8 cellular contexts compared by ENCODE assay signal in the genomic region with DNA sequence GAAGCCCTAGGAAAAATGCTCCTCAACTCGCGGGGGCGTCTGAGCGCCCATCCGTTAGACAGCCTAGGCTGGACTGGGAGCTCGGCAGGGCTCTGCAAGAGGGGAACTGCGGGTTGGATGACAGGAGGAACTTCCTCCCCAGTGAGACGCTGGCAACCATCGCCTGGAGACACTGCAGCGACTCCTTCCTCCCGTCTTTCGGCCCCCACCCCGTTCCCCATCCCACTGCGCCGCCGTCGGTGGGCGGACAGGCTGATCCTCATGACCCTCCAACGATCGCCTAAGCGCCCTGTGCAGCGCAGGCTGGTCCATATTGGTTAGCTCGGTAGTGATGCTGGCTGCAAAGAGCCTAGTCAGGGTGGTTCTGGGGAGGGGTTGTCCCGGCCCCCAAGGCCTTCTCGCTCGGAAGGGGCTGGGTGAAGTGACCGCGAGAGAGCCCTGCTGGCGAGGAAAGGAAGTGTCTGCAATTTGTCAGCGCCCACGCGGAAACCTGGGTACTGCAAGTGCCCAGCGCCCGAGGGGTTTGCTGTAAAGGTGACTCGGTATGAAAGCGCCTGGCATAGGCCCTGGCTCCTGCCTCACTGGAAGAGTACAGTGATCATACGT. TPM values are rescaled to one million over a fixed set of nuclear protein-coding genes. Genes with fewer than 3 reads are reported as not detected.
A peak's percentile ranks its signal among the peaks of the same experiment; 100 is the strongest.
DNase-seq lines count a peak whose midpoint lies in the region; ATAC-seq and TF ChIP-seq lines count a peak whose summit lies in the region.

No MANE protein-coding gene starts in this region.

- H3K4me3 Mint-ChIP-seq in activated B cell treated with CpG ODN at 0.5 μM for 24 hours (peak overlapping the region; percentile 83), naive B cell (peak overlapping the region; percentile 84 to 95 (median 91))

- H3K27ac Mint-ChIP-seq in activated B cell treated with CpG ODN at 0.5 μM for 24 hours: no peak overlapping the region
- peak overlapping the region in 3 of 6 donors; percentile 39 to 80 (median 53) for H3K27ac Mint-ChIP-seq in naive B cell

- H3K4me2 ChIP-seq in GM23248 (ENCODE audit: unreplicated experiment): peak overlapping the region; percentile 87

- no peaks in the 10 kb centered on the region for H3K9me3 ChIP-seq in GM23248 (ENCODE audit: low read depth)
- H3K9me3 ChIP-seq in ectodermal cell (ENCODE audit: control insufficient read depth, low read length): no peaks in the 10 kb centered on the region
- no peaks in the 10 kb centered on the region for H3K9me3 ChIP-seq in tibial artery

- H3K4me1 ChIP-seq in GM23248 (ENCODE audit: insufficient read depth): no peaks in the 10 kb centered on the region
- H3K4me1 ChIP-seq in ectodermal cell (ENCODE audit: control insufficient read depth, insufficient read depth, low read length): peaks cover 27% of the 10 kb centered on the region
- H3K4me1 ChIP-seq in tibial artery: peaks cover 0 to 45% (median 21%) of the 10 kb centered on the region in 4 donors

- intact Hi-C loops in activated B cell treated with CpG ODN at 0.5 μM for 24 hours (cut with micrococcal nuclease): loop anchor here (1.0 kb wide), 3 partner anchors 15 to 71 kb away; no protein-coding TSS in a partner anchor
- intact Hi-C loops in tibial artery (cut with DNase I; ENCODE audit: low total_unique reads): loop anchor here (10.0 kb wide), 1 partner anchor 54 kb away; no protein-coding TSS in a partner anchor

- H3K79me2 ChIP-seq in GM23248 (ENCODE audit: insufficient read depth): no peaks in the 10 kb centered on the region

- no peak overlapping the region for H3K27ac ChIP-seq in GM23248
- H3K27ac ChIP-seq in ectodermal cell (ENCODE audit: insufficient read depth, low read depth, low read length, poor library complexity, severe bottlenecking): no peak overlapping the region
- peak overlapping the region; percentile 33 to 66 for H3K27ac ChIP-seq in tibial artery

- TF ChIP-seq CTCF in GM06990 (IDR thresholded peaks at IDR 0.05; ENCODE audit: insufficient read depth, low read length, poor library complexity, severe bottlenecking): peak; percentile 54
- no peak for TF ChIP-seq CTCF in activated B cell treated with CpG ODN at 0.5 μM for 24 hours (IDR thresholded peaks at IDR 0.05)
- TF ChIP-seq CTCF in tibial artery (IDR thresholded peaks at IDR 0.05): peak; percentile 71 to 72

- in situ Hi-C loops in GM23248 (cut with MboI): no loop called here

- peak overlapping the region; percentile 58 for H3K4me3 ChIP-seq in GM06990 (replicated peaks; ENCODE audit: low read depth, low read length)
- peak overlapping the region; percentile 67 for H3K4me3 ChIP-seq in GM23248
- peak overlapping the region; percentile 53 for H3K4me3 ChIP-seq in ectodermal cell (ENCODE audit: insufficient read depth, low read depth, low read length)
- H3K4me3 ChIP-seq in tibial artery: peak overlapping the region; percentile 62 to 64

- DNase-seq in GM06990 (ENCODE audit: extremely low read depth, insufficient read length): no peak
- peak; percentile 60 for DNase-seq in GM23248
- DNase-seq in M059J (ENCODE audit: low read depth): peak; percentile 54
- DNase-seq in activated B cell treated with CpG ODN at 0.5 μM for 24 hours: peak; percentile 47
- peak; percentile 57 for DNase-seq in naive B cell
- no peak for DNase-seq in tibial artery
- DNase-seq in NCI-H2107 (lab: John Stamatoyannopoulos, UW): no peak

- H3K9me3 Mint-ChIP-seq in activated B cell treated with CpG ODN at 0.5 μM for 24 hours (no peaks in the 10 kb centered on the region), naive B cell (no peaks in the 10 kb centered on the region)

- no peaks in the 10 kb centered on the region for H3K36me3 Mint-ChIP-seq in activated B cell treated with CpG ODN at 0.5 μM for 24 hours (ENCODE audit: low read depth)
- no peaks in the 10 kb centered on the region for H3K36me3 Mint-ChIP-seq in naive B cell

- H3K4me1 Mint-ChIP-seq in activated B cell treated with CpG ODN at 0.5 μM for 24 hours (peaks cover 22% of the 10 kb centered on the region), naive B cell (peaks cover 26 to 39% (median 32%) of the 10 kb centered on the region in 3 donors)

- H3K36me3 ChIP-seq in GM06990 (ENCODE audit: control insufficient read depth, insufficient read depth, low read length) (no peaks in the 10 kb centered on the region), GM23248 (ENCODE audit: low read depth) (no peaks in the 10 kb centered on the region), ectodermal cell (ENCODE audit: control insufficient read depth, insufficient read depth, low read length) (no peaks in the 10 kb centered on the region), tibial artery (no peaks in the 10 kb centered on the region)

- H3F3A ChIP-seq in GM23248 (ENCODE audit: insufficient read depth): no peaks in the 10 kb centered on the region

- peak overlapping the region; percentile 67 for H2AFZ ChIP-seq in GM23248

- peak; percentile 47 for ATAC-seq in activated B cell treated with CpG ODN at 0.5 μM for 24 hours (ENCODE audit: low read depth)
- peak; percentile 67 to 68 for ATAC-seq in naive B cell (ENCODE audit: low read depth in 2 of 2)

- 4 to 5% methylated on average over 33 to 37 of the region's 37 CpGs for WGBS in GM23248 (ENCODE audit: low coverage in 1 of 2, low lambda C conversion rate in 2 of 2, missing lambda C conversion rate in 2 of 2), 2 experiments
- 6 to 7% methylated on average over 37 of the region's 37 CpGs for WGBS in ectodermal cell, 2 experiments

- no peaks in the 10 kb centered on the region for H4K20me1 ChIP-seq in GM23248 (ENCODE audit: insufficient read depth)

- H3K27me3 ChIP-seq in GM06990 (replicated peaks; ENCODE audit: control insufficient read depth, insufficient read depth, low read length): no peaks in the 10 kb centered on the region; the same call in none of the 2 replicates
- peaks cover 52% of the 10 kb centered on the region for H3K27me3 ChIP-seq in GM23248 (replicated peaks; ENCODE audit: insufficient read depth)
- peaks cover 87% of the 10 kb centered on the region for H3K27me3 ChIP-seq in ectodermal cell (ENCODE audit: control insufficient read depth, insufficient read depth, low read length, poor library complexity, severe bottlenecking)
- H3K27me3 ChIP-seq in tibial artery: no peaks in the 10 kb centered on the region

- peak overlapping the region; percentile 22; the same call in 1 of the 2 replicates for H3K9ac ChIP-seq in GM23248

- POLR2A ChIA-PET in activated B cell treated with CpG ODN at 0.5 μM for 24 hours (lab: Charles Lee): interaction anchor here (1.3 to 2.0 kb wide), 2 partner anchors 60 to 67 kb away, joined by 5 to 9 read pairs; a partner anchor contains a TSS

- H3K27me3 Mint-ChIP-seq in activated B cell treated with CpG ODN at 0.5 μM for 24 hours: no peaks in the 10 kb centered on the region
- H3K27me3 Mint-ChIP-seq in naive B cell: peaks cover 0 to 16% (median 7%) of the 10 kb centered on the region in 3 donors

- H3K9me2 ChIP-seq in GM23248 (ENCODE audit: insufficient read depth): no peaks in the 10 kb centered on the region

- CTCF ChIA-PET in activated B cell treated with CpG ODN at 0.5 μM for 24 hours (lab: Charles Lee): interaction anchor here (2.7 kb wide), 1 partner anchor 70 kb away, joined by 15 read pairs; no protein-coding TSS in a partner anchor

RNA-seq across cellular contexts. Expression of a gene that starts 0.6 kb away (rescaled TPM):
- total RNA-seq in GM23248 (2014; rRNA removed; shearing (Covaris generic)): 0.32 TPM in 1 of 2 replicates, not detected in the other
- polyA plus RNA-seq in GM23248 (2016; fragmentation: Nextera tagmentation; extraction: Ambion mirVana) (0.23 and 0.29 TPM in 2 replicates), naive B cell (ENCODE audit: low read depth in 6 of 6) (1 to 10 TPM; 1.3 to 8.3 (median 6.0) TPM)
- 12.1 and 21.2 TPM in 2 replicates for total RNA-seq in M059J (2014; rRNA removed; shearing (Covaris generic))
- 0.69 and 1.0 TPM in 2 replicates for total RNA-seq in activated B cell treated with CpG ODN at 0.5 μM for 24 hours
- polyA plus RNA-seq in ectodermal cell (2013, experiment 1 of 4): 24.9 TPM
- polyA plus RNA-seq in ectodermal cell (2013, experiment 2 of 4): 18.2 TPM
- 18.8 TPM for polyA plus RNA-seq in ectodermal cell (2013, experiment 3 of 4)
- polyA plus RNA-seq in ectodermal cell (2013, experiment 4 of 4): 20.1 TPM

RNA-seq across cellular contexts. Expression of a gene that starts 11.7 kb away (rescaled TPM):
- total RNA-seq in GM23248 (2014; rRNA removed; shearing (Covaris generic)): not detected in 2 replicates
- polyA plus RNA-seq in GM23248 (2016; fragmentation: Nextera tagmentation; extraction: Ambion mirVana) (not detected in 2 replicates), naive B cell (ENCODE audit: low read depth in 6 of 6) (under 1 TPM in 1 of 6 donors, not detected in 5; 0.29 TPM)
- total RNA-seq in M059J (2014; rRNA removed; shearing (Covaris generic)): not detected in 2 replicates
- total RNA-seq in activated B cell treated with CpG ODN at 0.5 μM for 24 hours: 0.20 TPM in 2 replicates
- not detected for polyA plus RNA-seq in ectodermal cell (2013, experiment 1 of 4)
- polyA plus RNA-seq in ectodermal cell (2013, experiment 2 of 4): not detected
- polyA plus RNA-seq in ectodermal cell (2013, experiment 3 of 4): not detected
- polyA plus RNA-seq in ectodermal cell (2013, experiment 4 of 4): not detected

RNA-seq across cellular contexts. Expression of a gene that starts 21.7 kb away (rescaled TPM):
- total RNA-seq in GM23248 (2014; rRNA removed; shearing (Covaris generic)): not detected in 2 replicates
- polyA plus RNA-seq in GM23248 (2016; fragmentation: Nextera tagmentation; extraction: Ambion mirVana): not detected in 2 replicates
- total RNA-seq in M059J (2014; rRNA removed; shearing (Covaris generic)): 0.74 and 0.99 TPM in 2 replicates
- 2.3 and 4.0 TPM in 2 replicates for total RNA-seq in activated B cell treated with CpG ODN at 0.5 μM for 24 hours
- 1.3 TPM for polyA plus RNA-seq in ectodermal cell (2013, experiment 1 of 4)
- 2.4 TPM for polyA plus RNA-seq in ectodermal cell (2013, experiment 2 of 4)
- polyA plus RNA-seq in ectodermal cell (2013, experiment 3 of 4): 1.1 TPM
- polyA plus RNA-seq in ectodermal cell (2013, experiment 4 of 4): 1.9 TPM
- polyA plus RNA-seq in naive B cell (ENCODE audit: low read depth in 6 of 6): 10 to 100 TPM; 13.6 to 25.3 (median 19.1) TPM

RNA-seq across cellular contexts. Expression of a gene that starts 59.8 kb away (rescaled TPM):
- total RNA-seq in GM23248 (2014; rRNA removed; shearing (Covaris generic)): 8.4 and 11.5 TPM in 2 replicates
- 4.5 and 6.0 TPM in 2 replicates for polyA plus RNA-seq in GM23248 (2016; fragmentation: Nextera tagmentation; extraction: Ambion mirVana)
- total RNA-seq in M059J (2014; rRNA removed; shearing (Covaris generic)): 10.8 and 14.1 TPM in 2 replicates
- total RNA-seq in activated B cell treated with CpG ODN at 0.5 μM for 24 hours: 17.7 and 21.0 TPM in 2 replicates
- 25.2 TPM for polyA plus RNA-seq in ectodermal cell (2013, experiment 1 of 4)
- 20.1 TPM for polyA plus RNA-seq in ectodermal cell (2013, experiment 2 of 4)
- 17.2 TPM for polyA plus RNA-seq in ectodermal cell (2013, experiment 3 of 4)
- polyA plus RNA-seq in ectodermal cell (2013, experiment 4 of 4): 17.0 TPM
- polyA plus RNA-seq in naive B cell (ENCODE audit: low read depth in 6 of 6): 1 to 10 TPM in 5 of 6 donors, not detected in 1; 2.5 to 8.1 (median 3.4) TPM

Comparison
In these comparisons a context has a peak if more than half of its experiments do, and no peak if none do; other contexts are left out.
1. DNase-seq: peak in GM23248 (single experiment), M059J (single experiment), activated B cell treated with CpG ODN at 0.5 μM for 24 hours (single experiment) and naive B cell (single experiment); none in GM06990 (single experiment), tibial artery (0 of 2) and NCI-H2107 (single experiment).
2. H3K27ac ChIP-seq: peak in tibial artery (2 of 2); none in GM23248 (single experiment) and ectodermal cell (single experiment).
3. Peak in every context shown above with its lines, with median percentiles within 50 percentile points of each other: H3K4me3 ChIP-seq.